Comparison of ENCODE assay signal across 16 cellular contexts in the genomic region with DNA sequence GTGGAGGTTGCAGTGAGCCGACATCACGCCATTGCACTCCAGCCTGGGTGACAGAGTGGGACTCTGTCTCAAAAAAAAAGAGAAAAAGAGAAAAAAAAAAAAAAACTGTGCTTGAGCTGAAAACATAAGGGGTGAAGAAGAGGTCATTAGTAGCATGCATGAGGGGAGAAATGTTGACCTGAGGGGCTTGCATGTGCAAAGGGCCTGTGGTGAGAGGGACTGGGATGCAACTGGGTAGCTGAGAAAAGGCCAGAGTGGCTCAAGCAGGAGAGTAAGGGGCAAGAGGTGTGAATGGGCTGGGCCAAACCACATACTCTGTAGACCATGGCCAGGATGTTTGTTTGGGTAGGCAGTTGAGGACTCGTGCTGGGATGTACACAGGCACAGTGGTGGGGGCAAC. TPM values are rescaled to one million over a fixed set of nuclear protein-coding genes. Genes with fewer than 3 reads are reported as not detected.
DNase-seq lines count a peak whose midpoint lies in the region; ATAC-seq and TF ChIP-seq lines count a peak whose summit lies in the region.
"Had no signal": no experiment of that assay in that cellular context is flagged by ENCODE, and none has a peak within 500 bp of the region (broad histone marks: within the 10 kb centered on the region; RNA-seq: fewer than 3 reads in every experiment).

No MANE protein-coding gene starts in this region.

- peaks cover 21% of the 10 kb centered on the region for H3K4me1 Mint-ChIP-seq in activated naive CD4-positive, alpha-beta T cell treated with anti-CD3 and anti-CD28 coated beads, Interleukin-2, amount 50 U/mL, for 24 hours
- peaks cover 17% of the 10 kb centered on the region for H3K4me1 Mint-ChIP-seq in activated T-helper 17 cell treated with anti-CD3 and anti-CD28 coated beads, Interleukin-2, amount 50 U/mL, for 72 hours
- H3K4me1 Mint-ChIP-seq in endothelial cell (ENCODE audit: unreplicated experiment): peaks cover 51% of the 10 kb centered on the region

- no peak for ATAC-seq in activated T-helper 17 cell treated with anti-CD3 and anti-CD28 coated beads, Interleukin-2, amount 50 U/mL, for 72 hours (replicated peaks)

- no peaks in the 10 kb centered on the region for H3K36me3 Mint-ChIP-seq in activated naive CD4-positive, alpha-beta T cell treated with anti-CD3 and anti-CD28 coated beads, Interleukin-2, amount 50 U/mL, for 24 hours
- no peaks in the 10 kb centered on the region for H3K36me3 Mint-ChIP-seq in activated T-helper 17 cell treated with anti-CD3 and anti-CD28 coated beads, Interleukin-2, amount 50 U/mL, for 72 hours (ENCODE audit: low read depth)
- H3K36me3 Mint-ChIP-seq in endothelial cell (ENCODE audit: low read depth, unreplicated experiment): peaks cover 10% of the 10 kb centered on the region
- H3K36me3 Mint-ChIP-seq: CD8-positive, alpha-beta memory T cell had no signal

- no peaks in the 10 kb centered on the region for H3K9me3 Mint-ChIP-seq in activated naive CD4-positive, alpha-beta T cell treated with anti-CD3 and anti-CD28 coated beads, Interleukin-2, amount 50 U/mL, for 24 hours
- H3K9me3 Mint-ChIP-seq in activated T-helper 17 cell treated with anti-CD3 and anti-CD28 coated beads, Interleukin-2, amount 50 U/mL, for 72 hours: no peaks in the 10 kb centered on the region
- no peaks in the 10 kb centered on the region for H3K9me3 Mint-ChIP-seq in endothelial cell (ENCODE audit: unreplicated experiment)
- H3K9me3 Mint-ChIP-seq: CD8-positive, alpha-beta memory T cell had no signal

- TF ChIP-seq CTCF in endothelial cell (IDR thresholded peaks at IDR 0.05; ENCODE audit: unreplicated experiment): no peak

- H3K4me3 Mint-ChIP-seq in activated naive CD4-positive, alpha-beta T cell treated with anti-CD3 and anti-CD28 coated beads, Interleukin-2, amount 50 U/mL, for 24 hours: peak overlapping the region; percentile 30
- H3K4me3 Mint-ChIP-seq in activated T-helper 17 cell treated with anti-CD3 and anti-CD28 coated beads, Interleukin-2, amount 50 U/mL, for 72 hours: no peak overlapping the region
- H3K4me3 Mint-ChIP-seq in endothelial cell (ENCODE audit: unreplicated experiment): peak overlapping the region; percentile 8
- H3K4me3 Mint-ChIP-seq: HFFc6 had no signal

- peak overlapping the region; percentile 89 for H3K27ac ChIP-seq in substantia nigra (ENCODE audit: low read depth, low read length, poor library complexity, severe bottlenecking)
- H3K27ac ChIP-seq: HL-60 had no signal

- H3K27ac Mint-ChIP-seq in activated naive CD4-positive, alpha-beta T cell treated with anti-CD3 and anti-CD28 coated beads, Interleukin-2, amount 50 U/mL, for 24 hours: peak overlapping the region; percentile 48
- H3K27ac Mint-ChIP-seq in activated T-helper 17 cell treated with anti-CD3 and anti-CD28 coated beads, Interleukin-2, amount 50 U/mL, for 72 hours: peak overlapping the region; percentile 23
- no peak overlapping the region for H3K27ac Mint-ChIP-seq in endothelial cell (ENCODE audit: unreplicated experiment)
- H3K27ac Mint-ChIP-seq: HFFc6 had no signal

- DNase-seq in activated naive CD4-positive, alpha-beta T cell treated with Interleukin-2 at 50 U/mL for 16 hours: no peak
- DNase-seq in endothelial cell (ENCODE audit: low spot score) (no peak), substantia nigra (lab: John Stamatoyannopoulos, UW) (no peak), NCI-H748 treated with DMSO at 0.1 percent for 48 hours (lab: John Stamatoyannopoulos, UW) (no peak), hypothalamus (lab: John Stamatoyannopoulos, UW) (no peak), NCI-H128 (lab: John Stamatoyannopoulos, UW; ENCODE audit: unreplicated experiment) (no peak)
- DNase-seq: CD8-positive, alpha-beta memory T cell; GOT3; HFFc6; MG63; NCI-H1105; NCI-H510A; SHP77 treated with DMSO at 0.1 percent for 48 hours had no signal

- peaks cover 4% of the 10 kb centered on the region for H3K27me3 Mint-ChIP-seq in activated naive CD4-positive, alpha-beta T cell treated with anti-CD3 and anti-CD28 coated beads, Interleukin-2, amount 50 U/mL, for 24 hours
- H3K27me3 Mint-ChIP-seq in activated T-helper 17 cell treated with anti-CD3 and anti-CD28 coated beads, Interleukin-2, amount 50 U/mL, for 72 hours: no peaks in the 10 kb centered on the region
- peaks cover 10% of the 10 kb centered on the region for H3K27me3 Mint-ChIP-seq in endothelial cell (ENCODE audit: unreplicated experiment)

RNA-seq across cellular contexts. Expression of a gene that starts 3.4 kb away (rescaled TPM):
- under 1 TPM; 0.11 to 0.53 TPM for total RNA-seq in activated T-helper 17 cell treated with anti-CD3 and anti-CD28 coated beads, Interleukin-2, amount 50 U/mL, for 72 hours
- 48.1 TPM for total RNA-seq in endothelial cell (ENCODE audit: unreplicated experiment)
- total RNA-seq: HFFc6 had no signal

RNA-seq across cellular contexts. Expression of a gene that starts 32.3 kb away (rescaled TPM):
- not detected for total RNA-seq in activated T-helper 17 cell treated with anti-CD3 and anti-CD28 coated beads, Interleukin-2, amount 50 U/mL, for 72 hours
- total RNA-seq in endothelial cell (ENCODE audit: unreplicated experiment): 2.7 TPM
- total RNA-seq: CD8-positive, alpha-beta memory T cell; HFFc6 had no signal

RNA-seq across cellular contexts. Expression of a gene that starts 37.9 kb away (rescaled TPM):
- not detected for total RNA-seq in activated T-helper 17 cell treated with anti-CD3 and anti-CD28 coated beads, Interleukin-2, amount 50 U/mL, for 72 hours
- 0.18 TPM for total RNA-seq in endothelial cell (ENCODE audit: unreplicated experiment)
- total RNA-seq: CD8-positive, alpha-beta memory T cell; HFFc6 had no signal

RNA-seq across cellular contexts. Expression of a gene that starts 55.3 kb away (rescaled TPM):
- total RNA-seq in activated T-helper 17 cell treated with anti-CD3 and anti-CD28 coated beads, Interleukin-2, amount 50 U/mL, for 72 hours: 1 to 10 TPM in 1 of 2 donors, under 1 TPM in 1; 0.19 to 1.6 TPM
- total RNA-seq in endothelial cell (ENCODE audit: unreplicated experiment): not detected
- total RNA-seq: HFFc6 had no signal

Comparison
In these comparisons a context has a peak if more than half of its experiments do, and no peak if none do; other contexts are left out.
1. RNA of a gene that starts 3.4 kb away (total RNA-seq): 48.1 TPM in endothelial cell (single experiment); 0.11 to 0.53 TPM in activated T-helper 17 cell treated with anti-CD3 and anti-CD28 coated beads, Interleukin-2, amount 50 U/mL, for 72 hours; every median in the first group is over 10 times any median in the second.